Comparison of ENCODE assay signal across 1 cellular context in the genomic region with DNA sequence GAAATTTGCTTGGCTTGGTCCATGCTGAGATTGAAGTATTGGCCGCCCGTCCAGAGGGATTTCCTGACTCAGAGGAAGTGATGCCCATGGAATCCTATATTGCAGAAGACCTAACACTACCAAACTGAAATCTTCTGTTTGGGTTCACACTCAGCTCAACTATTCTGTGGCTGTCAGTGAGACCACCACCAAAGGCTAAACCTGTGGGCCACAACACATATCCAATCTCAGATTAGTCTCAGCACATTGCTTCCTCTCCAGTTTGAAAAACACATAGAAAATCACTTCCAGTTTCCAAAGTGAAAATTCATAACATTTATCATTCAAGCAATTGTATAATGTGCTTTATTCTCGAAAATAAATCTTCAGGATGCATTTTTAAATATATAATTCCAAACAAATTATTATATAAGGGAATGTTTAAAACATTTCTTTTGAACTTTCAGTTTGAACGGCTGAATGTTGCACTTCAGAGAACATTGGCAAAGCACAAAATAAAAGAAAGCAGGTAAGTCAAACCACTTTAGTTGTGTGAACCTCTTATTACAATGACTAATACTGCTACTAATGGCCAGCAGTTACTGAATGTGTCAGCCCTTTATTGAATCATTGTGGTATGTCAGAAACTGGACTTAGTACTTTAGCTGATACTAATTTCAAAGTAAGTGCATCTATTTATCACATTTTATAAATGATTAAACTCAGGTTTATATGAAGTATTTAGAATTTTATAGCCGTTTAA.
A peak's percentile ranks its signal among the peaks of the same experiment; 100 is the strongest.
TF ChIP-seq lines count a peak whose summit lies in the region.

No MANE protein-coding gene starts in this region.

TF ChIP-seq in GM12878, 131 proteins besides CTCF, POLR2A, EP300 and RAD21 (continued from another document and continues in another):
- TF ChIP-seq, protein P1, sequence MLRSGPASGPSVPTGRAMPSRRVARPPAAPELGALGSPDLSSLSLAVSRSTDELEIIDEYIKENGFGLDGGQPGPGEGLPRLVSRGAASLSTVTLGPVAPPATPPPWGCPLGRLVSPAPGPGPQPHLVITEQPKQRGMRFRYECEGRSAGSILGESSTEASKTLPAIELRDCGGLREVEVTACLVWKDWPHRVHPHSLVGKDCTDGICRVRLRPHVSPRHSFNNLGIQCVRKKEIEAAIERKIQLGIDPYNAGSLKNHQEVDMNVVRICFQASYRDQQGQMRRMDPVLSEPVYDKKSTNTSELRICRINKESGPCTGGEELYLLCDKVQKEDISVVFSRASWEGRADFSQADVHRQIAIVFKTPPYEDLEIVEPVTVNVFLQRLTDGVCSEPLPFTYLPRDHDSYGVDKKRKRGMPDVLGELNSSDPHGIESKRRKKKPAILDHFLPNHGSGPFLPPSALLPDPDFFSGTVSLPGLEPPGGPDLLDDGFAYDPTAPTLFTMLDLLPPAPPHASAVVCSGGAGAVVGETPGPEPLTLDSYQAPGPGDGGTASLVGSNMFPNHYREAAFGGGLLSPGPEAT (IDR thresholded peaks at IDR 0.05; ENCODE audit: low read depth), result peak; percentile 53; the same call in 1 of the 2 replicates
- TF ChIP-seq SMARCA5 (IDR thresholded peaks at IDR 0.05) (no peak), ATF7 (IDR thresholded peaks at IDR 0.05; ENCODE audit: low read depth) (peak; percentile 88), TAF1 (IDR thresholded peaks at IDR 0.05; ENCODE audit: borderline replicate concordance, low read depth, low read length) (no peak), NFXL1 (IDR thresholded peaks at IDR 0.05; ENCODE audit: borderline replicate concordance) (no peak), RELA (IDR thresholded peaks at IDR 0.05; ENCODE audit: borderline replicate concordance, partially characterized antibody) (no peak), BMI1 (IDR thresholded peaks at IDR 0.05; ENCODE audit: borderline replicate concordance) (peak; percentile 66; the same call in 1 of the 2 replicates), NR2F1 (conservative IDR thresholded peaks at IDR 0.05) (0 out of 2 replicates have a peak, but pooled peaks have one; percentile 11), BACH1 (IDR thresholded peaks at IDR 0.05; ENCODE audit: borderline replicate concordance) (peak; percentile 81; the same call in 1 of the 2 replicates), RUNX3 (IDR thresholded peaks at IDR 0.05; ENCODE audit: low read length) (peak; percentile 44; the same call in 1 of the 2 replicates), YBX1 (IDR thresholded peaks at IDR 0.05) (no peak), YY1 (IDR thresholded peaks at IDR 0.05; ENCODE audit: low read depth, low read length) (no peak), IKZF2 (IDR thresholded peaks at IDR 0.05) (peak in 1 of 2 experiments; percentile 37; a peak in 2 of 4 replicates), SIN3A (IDR thresholded peaks at IDR 0.05; ENCODE audit: low read depth, low read length) (no peak), ZNF24 (IDR thresholded peaks at IDR 0.05) (peak; percentile 81), EGR1 (IDR thresholded peaks at IDR 0.05; ENCODE audit: borderline replicate concordance in 1 of 2, low read depth in 2 of 2, low read length in 2 of 2) (no peak), NR2C1 (IDR thresholded peaks at IDR 0.05) (no peak), DPF2 (IDR thresholded peaks at IDR 0.05) (peak; percentile 92), SMC3 (IDR thresholded peaks at IDR 0.05; ENCODE audit: borderline replicate concordance, low read length) (no peak), MEF2A (IDR thresholded peaks at IDR 0.05; ENCODE audit: insufficient read depth, low read depth, low read length) (no peak), NBN (IDR thresholded peaks at IDR 0.05) (0 out of 2 replicates have a peak, but pooled peaks have one; percentile 26), ESRRA (IDR thresholded peaks at IDR 0.05; ENCODE audit: low read length) (no peak), MEF2B (IDR thresholded peaks at IDR 0.05; ENCODE audit: partially characterized antibody, poor library complexity, severe bottlenecking) (no peak), RB1 (IDR thresholded peaks at IDR 0.05; ENCODE audit: borderline replicate concordance) (no peak; the same call in 1 of the 2 replicates), EED (IDR thresholded peaks at IDR 0.05; ENCODE audit: low read depth) (no peak), SIX5 (IDR thresholded peaks at IDR 0.05; ENCODE audit: low read depth, low read length, severe bottlenecking) (no peak), SUZ12 (IDR thresholded peaks at IDR 0.05; ENCODE audit: unreplicated experiment) (no peak), CBX3 (IDR thresholded peaks at IDR 0.05; ENCODE audit: borderline replicate concordance, low read depth) (no peak), ZNF217 (IDR thresholded peaks at IDR 0.05) (peak; percentile 69; the same call in 1 of the 2 replicates), POLR2AphosphoS2 (IDR thresholded peaks at IDR 0.05; ENCODE audit: low read depth, low read length) (no peak)
- TF ChIP-seq, protein P2, sequence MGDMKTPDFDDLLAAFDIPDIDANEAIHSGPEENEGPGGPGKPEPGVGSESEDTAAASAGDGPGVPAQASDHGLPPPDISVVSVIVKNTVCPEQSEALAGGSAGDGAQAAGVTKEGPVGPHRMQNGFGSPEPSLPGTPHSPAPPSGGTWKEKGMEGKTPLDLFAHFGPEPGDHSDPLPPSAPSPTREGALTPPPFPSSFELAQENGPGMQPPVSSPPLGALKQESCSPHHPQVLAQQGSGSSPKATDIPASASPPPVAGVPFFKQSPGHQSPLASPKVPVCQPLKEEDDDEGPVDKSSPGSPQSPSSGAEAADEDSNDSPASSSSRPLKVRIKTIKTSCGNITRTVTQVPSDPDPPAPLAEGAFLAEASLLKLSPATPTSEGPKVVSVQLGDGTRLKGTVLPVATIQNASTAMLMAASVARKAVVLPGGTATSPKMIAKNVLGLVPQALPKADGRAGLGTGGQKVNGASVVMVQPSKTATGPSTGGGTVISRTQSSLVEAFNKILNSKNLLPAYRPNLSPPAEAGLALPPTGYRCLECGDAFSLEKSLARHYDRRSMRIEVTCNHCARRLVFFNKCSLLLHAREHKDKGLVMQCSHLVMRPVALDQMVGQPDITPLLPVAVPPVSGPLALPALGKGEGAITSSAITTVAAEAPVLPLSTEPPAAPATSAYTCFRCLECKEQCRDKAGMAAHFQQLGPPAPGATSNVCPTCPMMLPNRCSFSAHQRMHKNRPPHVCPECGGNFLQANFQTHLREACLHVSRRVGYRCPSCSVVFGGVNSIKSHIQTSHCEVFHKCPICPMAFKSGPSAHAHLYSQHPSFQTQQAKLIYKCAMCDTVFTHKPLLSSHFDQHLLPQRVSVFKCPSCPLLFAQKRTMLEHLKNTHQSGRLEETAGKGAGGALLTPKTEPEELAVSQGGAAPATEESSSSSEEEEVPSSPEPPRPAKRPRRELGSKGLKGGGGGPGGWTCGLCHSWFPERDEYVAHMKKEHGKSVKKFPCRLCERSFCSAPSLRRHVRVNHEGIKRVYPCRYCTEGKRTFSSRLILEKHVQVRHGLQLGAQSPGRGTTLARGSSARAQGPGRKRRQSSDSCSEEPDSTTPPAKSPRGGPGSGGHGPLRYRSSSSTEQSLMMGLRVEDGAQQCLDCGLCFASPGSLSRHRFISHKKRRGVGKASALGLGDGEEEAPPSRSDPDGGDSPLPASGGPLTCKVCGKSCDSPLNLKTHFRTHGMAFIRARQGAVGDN (IDR thresholded peaks at IDR 0.05), result peak; percentile 52; the same call in 1 of the 2 replicates
- TF ChIP-seq, protein P3, sequence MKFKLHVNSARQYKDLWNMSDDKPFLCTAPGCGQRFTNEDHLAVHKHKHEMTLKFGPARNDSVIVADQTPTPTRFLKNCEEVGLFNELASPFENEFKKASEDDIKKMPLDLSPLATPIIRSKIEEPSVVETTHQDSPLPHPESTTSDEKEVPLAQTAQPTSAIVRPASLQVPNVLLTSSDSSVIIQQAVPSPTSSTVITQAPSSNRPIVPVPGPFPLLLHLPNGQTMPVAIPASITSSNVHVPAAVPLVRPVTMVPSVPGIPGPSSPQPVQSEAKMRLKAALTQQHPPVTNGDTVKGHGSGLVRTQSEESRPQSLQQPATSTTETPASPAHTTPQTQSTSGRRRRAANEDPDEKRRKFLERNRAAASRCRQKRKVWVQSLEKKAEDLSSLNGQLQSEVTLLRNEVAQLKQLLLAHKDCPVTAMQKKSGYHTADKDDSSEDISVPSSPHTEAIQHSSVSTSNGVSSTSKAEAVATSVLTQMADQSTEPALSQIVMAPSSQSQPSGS (IDR thresholded peaks at IDR 0.05; ENCODE audit: low read length), result no peak
- TF ChIP-seq, protein P4, sequence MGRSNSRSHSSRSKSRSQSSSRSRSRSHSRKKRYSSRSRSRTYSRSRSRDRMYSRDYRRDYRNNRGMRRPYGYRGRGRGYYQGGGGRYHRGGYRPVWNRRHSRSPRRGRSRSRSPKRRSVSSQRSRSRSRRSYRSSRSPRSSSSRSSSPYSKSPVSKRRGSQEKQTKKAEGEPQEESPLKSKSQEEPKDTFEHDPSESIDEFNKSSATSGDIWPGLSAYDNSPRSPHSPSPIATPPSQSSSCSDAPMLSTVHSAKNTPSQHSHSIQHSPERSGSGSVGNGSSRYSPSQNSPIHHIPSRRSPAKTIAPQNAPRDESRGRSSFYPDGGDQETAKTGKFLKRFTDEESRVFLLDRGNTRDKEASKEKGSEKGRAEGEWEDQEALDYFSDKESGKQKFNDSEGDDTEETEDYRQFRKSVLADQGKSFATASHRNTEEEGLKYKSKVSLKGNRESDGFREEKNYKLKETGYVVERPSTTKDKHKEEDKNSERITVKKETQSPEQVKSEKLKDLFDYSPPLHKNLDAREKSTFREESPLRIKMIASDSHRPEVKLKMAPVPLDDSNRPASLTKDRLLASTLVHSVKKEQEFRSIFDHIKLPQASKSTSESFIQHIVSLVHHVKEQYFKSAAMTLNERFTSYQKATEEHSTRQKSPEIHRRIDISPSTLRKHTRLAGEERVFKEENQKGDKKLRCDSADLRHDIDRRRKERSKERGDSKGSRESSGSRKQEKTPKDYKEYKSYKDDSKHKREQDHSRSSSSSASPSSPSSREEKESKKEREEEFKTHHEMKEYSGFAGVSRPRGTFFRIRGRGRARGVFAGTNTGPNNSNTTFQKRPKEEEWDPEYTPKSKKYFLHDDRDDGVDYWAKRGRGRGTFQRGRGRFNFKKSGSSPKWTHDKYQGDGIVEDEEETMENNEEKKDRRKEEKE (IDR thresholded peaks at IDR 0.05), result no peak
- TF ChIP-seq, protein P5, sequence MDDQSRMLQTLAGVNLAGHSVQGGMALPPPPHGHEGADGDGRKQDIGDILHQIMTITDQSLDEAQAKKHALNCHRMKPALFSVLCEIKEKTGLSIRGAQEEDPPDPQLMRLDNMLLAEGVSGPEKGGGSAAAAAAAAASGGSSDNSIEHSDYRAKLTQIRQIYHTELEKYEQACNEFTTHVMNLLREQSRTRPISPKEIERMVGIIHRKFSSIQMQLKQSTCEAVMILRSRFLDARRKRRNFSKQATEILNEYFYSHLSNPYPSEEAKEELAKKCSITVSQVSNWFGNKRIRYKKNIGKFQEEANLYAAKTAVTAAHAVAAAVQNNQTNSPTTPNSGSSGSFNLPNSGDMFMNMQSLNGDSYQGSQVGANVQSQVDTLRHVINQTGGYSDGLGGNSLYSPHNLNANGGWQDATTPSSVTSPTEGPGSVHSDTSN (IDR thresholded peaks at IDR 0.05; ENCODE audit: insufficient replicate concordance, low read depth, low read length), result no peak
- TF ChIP-seq, protein P6, sequence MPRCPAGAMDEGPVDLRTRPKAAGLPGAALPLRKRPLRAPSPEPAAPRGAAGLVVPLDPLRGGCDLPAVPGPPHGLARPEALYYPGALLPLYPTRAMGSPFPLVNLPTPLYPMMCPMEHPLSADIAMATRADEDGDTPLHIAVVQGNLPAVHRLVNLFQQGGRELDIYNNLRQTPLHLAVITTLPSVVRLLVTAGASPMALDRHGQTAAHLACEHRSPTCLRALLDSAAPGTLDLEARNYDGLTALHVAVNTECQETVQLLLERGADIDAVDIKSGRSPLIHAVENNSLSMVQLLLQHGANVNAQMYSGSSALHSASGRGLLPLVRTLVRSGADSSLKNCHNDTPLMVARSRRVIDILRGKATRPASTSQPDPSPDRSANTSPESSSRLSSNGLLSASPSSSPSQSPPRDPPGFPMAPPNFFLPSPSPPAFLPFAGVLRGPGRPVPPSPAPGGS (IDR thresholded peaks at IDR 0.05; ENCODE audit: borderline replicate concordance, insufficient read depth, low read depth, low read length, poor library complexity, severe bottlenecking), result no peak
- TF ChIP-seq, protein P7, sequence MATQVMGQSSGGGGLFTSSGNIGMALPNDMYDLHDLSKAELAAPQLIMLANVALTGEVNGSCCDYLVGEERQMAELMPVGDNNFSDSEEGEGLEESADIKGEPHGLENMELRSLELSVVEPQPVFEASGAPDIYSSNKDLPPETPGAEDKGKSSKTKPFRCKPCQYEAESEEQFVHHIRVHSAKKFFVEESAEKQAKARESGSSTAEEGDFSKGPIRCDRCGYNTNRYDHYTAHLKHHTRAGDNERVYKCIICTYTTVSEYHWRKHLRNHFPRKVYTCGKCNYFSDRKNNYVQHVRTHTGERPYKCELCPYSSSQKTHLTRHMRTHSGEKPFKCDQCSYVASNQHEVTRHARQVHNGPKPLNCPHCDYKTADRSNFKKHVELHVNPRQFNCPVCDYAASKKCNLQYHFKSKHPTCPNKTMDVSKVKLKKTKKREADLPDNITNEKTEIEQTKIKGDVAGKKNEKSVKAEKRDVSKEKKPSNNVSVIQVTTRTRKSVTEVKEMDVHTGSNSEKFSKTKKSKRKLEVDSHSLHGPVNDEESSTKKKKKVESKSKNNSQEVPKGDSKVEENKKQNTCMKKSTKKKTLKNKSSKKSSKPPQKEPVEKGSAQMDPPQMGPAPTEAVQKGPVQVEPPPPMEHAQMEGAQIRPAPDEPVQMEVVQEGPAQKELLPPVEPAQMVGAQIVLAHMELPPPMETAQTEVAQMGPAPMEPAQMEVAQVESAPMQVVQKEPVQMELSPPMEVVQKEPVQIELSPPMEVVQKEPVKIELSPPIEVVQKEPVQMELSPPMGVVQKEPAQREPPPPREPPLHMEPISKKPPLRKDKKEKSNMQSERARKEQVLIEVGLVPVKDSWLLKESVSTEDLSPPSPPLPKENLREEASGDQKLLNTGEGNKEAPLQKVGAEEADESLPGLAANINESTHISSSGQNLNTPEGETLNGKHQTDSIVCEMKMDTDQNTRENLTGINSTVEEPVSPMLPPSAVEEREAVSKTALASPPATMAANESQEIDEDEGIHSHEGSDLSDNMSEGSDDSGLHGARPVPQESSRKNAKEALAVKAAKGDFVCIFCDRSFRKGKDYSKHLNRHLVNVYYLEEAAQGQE (IDR thresholded peaks at IDR 0.05; ENCODE audit: low read depth, low read length), result no peak
- TF ChIP-seq, protein P8, sequence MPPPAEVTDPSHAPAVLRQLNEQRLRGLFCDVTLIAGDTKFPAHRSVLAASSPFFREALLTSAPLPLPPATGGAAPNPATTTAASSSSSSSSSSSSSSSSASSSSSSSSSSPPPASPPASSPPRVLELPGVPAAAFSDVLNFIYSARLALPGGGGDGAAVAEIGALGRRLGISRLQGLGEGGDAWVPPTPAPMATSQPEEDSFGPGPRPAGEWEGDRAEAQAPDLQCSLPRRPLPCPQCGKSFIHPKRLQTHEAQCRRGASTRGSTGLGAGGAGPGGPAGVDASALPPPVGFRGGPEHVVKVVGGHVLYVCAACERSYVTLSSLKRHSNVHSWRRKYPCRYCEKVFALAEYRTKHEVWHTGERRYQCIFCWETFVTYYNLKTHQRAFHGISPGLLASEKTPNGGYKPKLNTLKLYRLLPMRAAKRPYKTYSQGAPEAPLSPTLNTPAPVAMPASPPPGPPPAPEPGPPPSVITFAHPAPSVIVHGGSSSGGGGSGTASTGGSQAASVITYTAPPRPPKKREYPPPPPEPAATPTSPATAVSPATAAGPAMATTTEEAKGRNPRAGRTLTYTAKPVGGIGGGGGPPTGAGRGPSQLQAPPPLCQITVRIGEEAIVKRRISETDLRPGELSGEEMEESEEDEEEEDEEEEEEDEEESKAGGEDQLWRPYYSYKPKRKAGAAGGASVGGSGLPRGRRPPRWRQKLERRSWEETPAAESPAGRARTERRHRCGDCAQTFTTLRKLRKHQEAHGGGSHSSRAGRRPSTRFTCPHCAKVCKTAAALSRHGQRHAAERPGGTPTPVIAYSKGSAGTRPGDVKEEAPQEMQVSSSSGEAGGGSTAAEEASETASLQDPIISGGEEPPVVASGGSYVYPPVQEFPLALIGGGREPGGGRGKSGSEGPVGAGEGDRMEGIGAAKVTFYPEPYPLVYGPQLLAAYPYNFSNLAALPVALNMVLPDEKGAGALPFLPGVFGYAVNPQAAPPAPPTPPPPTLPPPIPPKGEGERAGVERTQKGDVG (CRISPR knock-in tag; IDR thresholded peaks at IDR 0.05), result no peak
